11 cellular contexts compared by ENCODE assay signal in the genomic region with DNA sequence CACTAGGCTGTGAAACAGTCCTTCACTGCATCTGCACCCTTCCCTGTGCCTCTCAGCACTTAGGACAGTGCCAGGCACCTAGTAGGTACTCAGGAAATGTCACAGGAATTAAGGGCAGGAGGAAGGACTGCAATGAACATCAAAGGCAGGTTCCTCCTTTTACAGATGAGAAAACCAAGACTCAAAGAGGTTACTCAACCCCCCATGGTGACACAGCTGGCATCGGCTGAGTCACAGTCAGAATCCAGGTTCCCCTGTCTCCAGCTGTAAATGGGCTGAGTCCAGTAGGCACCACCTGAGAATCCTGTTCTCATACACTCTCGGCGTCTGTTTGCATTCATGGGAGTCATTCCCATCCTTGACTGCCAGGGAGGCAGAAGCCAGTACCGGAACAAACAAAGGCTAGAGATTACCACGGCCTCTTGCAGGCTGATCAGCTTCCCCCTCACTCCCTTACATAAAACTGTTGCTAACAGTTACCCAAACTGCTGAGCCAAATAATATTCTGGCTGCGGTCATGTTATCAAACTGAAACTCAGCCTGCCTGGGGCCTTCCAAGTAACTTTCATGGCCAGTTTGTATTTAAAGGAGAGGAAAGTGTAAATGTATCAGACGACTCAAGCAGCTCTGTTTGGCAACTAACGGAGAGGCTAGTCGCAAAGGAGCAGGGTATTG.
DNase-seq lines count a peak whose midpoint lies in the region; ATAC-seq, FAIRE-seq and TF ChIP-seq lines count a peak whose summit lies in the region.
"Had no signal": no experiment of that assay in that cellular context is flagged by ENCODE, and none has a peak within 500 bp of the region (broad histone marks: within the 10 kb centered on the region; RNA-seq: fewer than 3 reads in every experiment).

No MANE protein-coding gene starts in this region.

- peak overlapping the region; percentile 14 to 16 for H3K27ac ChIP-seq in coronary artery
- H3K27ac ChIP-seq in HepG2 (ENCODE audit: extremely low read length, insufficient read depth, low read length) = no peak overlapping the region
- peak overlapping the region in 2 of 4 donors; percentile 3 to 25 for H3K27ac ChIP-seq in tibial nerve
- H3K27ac ChIP-seq: neutrophil had no signal

- no peak for FAIRE-seq in HepG2 (lab: Jason Lieb, UNC)

- no peak for DNase-seq in Right ventricle myocardium inferior (ENCODE audit: missing footprints)
- DNase-seq in cardiac septum (ENCODE audit: low spot score) = no peak
- no peak for DNase-seq in coronary artery (ENCODE audit: low spot score)
- peak; percentile 46 for DNase-seq in HepG2 (ENCODE audit: low spot score)
- DNase-seq in tibial nerve (ENCODE audit: low spot score in 2 of 2) = no peak
- no peak for DNase-seq in mesenteric fat pad (ENCODE audit: low spot score)
- DNase-seq: activated naive CD4-positive, alpha-beta T cell treated with anti-CD3 and anti-CD28 coated beads, Interleukin-2, amount 10 ng/mL, durations not matched to agents 7 days and 5 days; NCI-H187 treated with DMSO at 0.1 percent for 48 hours had no signal

- H3K4me1 ChIP-seq in HepG2 (ENCODE audit: insufficient read depth, low read length) (peaks cover 9% of the 10 kb centered on the region; the same call in 1 of the 2 replicates), tibial nerve (peaks cover 0 to 13% (median 0%) of the 10 kb centered on the region in 4 donors)

- peak; percentile 90 for ATAC-seq in Right ventricle myocardium inferior
- peak; percentile 79 for ATAC-seq in HepG2
- no peak for ATAC-seq in HG02588 (IDR thresholded peaks at IDR 0.05; ENCODE audit: unreplicated experiment)
- no peak for ATAC-seq in HG02571 (IDR thresholded peaks at IDR 0.05; ENCODE audit: unreplicated experiment)

- H3K27me3 ChIP-seq in HepG2 (ENCODE audit: control insufficient read depth in 1 of 2, insufficient read depth in 2 of 2, low read length in 2 of 2) = no peaks in the 10 kb centered on the region
- no peaks in the 10 kb centered on the region for H3K27me3 ChIP-seq in tibial nerve
- H3K27me3 ChIP-seq: neutrophil had no signal

- no peaks in the 10 kb centered on the region for H3K79me2 ChIP-seq in HepG2 (ENCODE audit: insufficient read depth, low read length)

- BruUV-seq in HepG2 (replicated peaks; lab: Mats Ljungman, UMichigan) = no TSS peak

- TF ChIP-seq POLR2A in HepG2 (IDR thresholded peaks at IDR 0.05; ENCODE audit: insufficient read depth in 1 of 2, low read depth in 2 of 2, low read length in 2 of 2) = no peak
- TF ChIP-seq POLR2A in tibial nerve (IDR thresholded peaks at IDR 0.05) = no peak

- no peaks in the 10 kb centered on the region for H3K36me3 ChIP-seq in HepG2 (replicated peaks in 1 of 2; ENCODE audit: control insufficient read depth in 1 of 2, insufficient read depth in 2 of 2, low read length in 2 of 2)
- H3K36me3 ChIP-seq in tibial nerve = peaks cover 0 to 4% (median 0%) of the 10 kb centered on the region in 3 donors
- H3K36me3 ChIP-seq: neutrophil had no signal

- H3K9me3 ChIP-seq in HepG2 (ENCODE audit: low read length) (no peaks in the 10 kb centered on the region), tibial nerve (no peaks in the 10 kb centered on the region)
- H3K9me3 ChIP-seq: neutrophil had no signal

- CTCF ChIA-PET in HepG2 (lab: Yijun Ruan, JAX; ENCODE audit: low intra/inter-chr PET ratio, low total read pairs) = no interaction called here

- H3K4me2 ChIP-seq in HepG2 (ENCODE audit: low read depth, low read length) = no peak overlapping the region

- H3K4me3 ChIP-seq in coronary artery = peak overlapping the region; percentile 8
- H3K4me3 ChIP-seq in HepG2 (replicated peaks in 1 of 3; ENCODE audit: insufficient read depth in 1 of 3, low read depth in 2 of 3, low read length in 3 of 3) = no peak overlapping the region
- no peak overlapping the region for H3K4me3 ChIP-seq in tibial nerve

- intact Hi-C loops in Right ventricle myocardium inferior (cut with DNase I) (loop anchor here (10.0 kb wide), 1 partner anchor 220 kb away; no protein-coding TSS in a partner anchor), cardiac septum (cut with DNase I) (no loop called here), HepG2 (cut with micrococcal nuclease; ENCODE audit: unreplicated experiment) (no loop called here)

- POLR2A ChIA-PET in HepG2 (lab: Yijun Ruan, JAX) = no interaction called here

- TF ChIP-seq CTCF in coronary artery (IDR thresholded peaks at IDR 0.05) (no peak), HepG2 (CRISPR knock-in tag; IDR thresholded peaks at IDR 0.05) (no peak), tibial nerve (IDR thresholded peaks at IDR 0.05) (no peak)

- no peak for TF ChIP-seq RAD21 in HepG2 (CRISPR knock-in tag; IDR thresholded peaks at IDR 0.05)

- no peak overlapping the region for H3K9ac ChIP-seq in HepG2 (ENCODE audit: insufficient read depth, low read depth, low read length)

- no peak overlapping the region for H2AFZ ChIP-seq in HepG2 (ENCODE audit: low read length)

- no peaks in the 10 kb centered on the region for H4K20me1 ChIP-seq in HepG2 (ENCODE audit: insufficient read depth, low read length)

- in situ Hi-C loops in HepG2 (cut with HindIII; ENCODE audit: extremely low pct_ligation_motif_present, low pct_unique_long_range_greater_than_20kb) = no loop called here

- 53% methylated on average over 9 of the region's 9 CpGs for WGBS in HepG2 (ENCODE audit: low lambda C conversion rate)
- 45 to 46% methylated on average over 9 of the region's 9 CpGs for WGBS in tibial nerve, 2 donors

- TF ChIP-seq EP300 in HepG2 (IDR thresholded peaks at IDR 0.05; ENCODE audit: low read depth in 2 of 2, low read length in 2 of 2) (no peak), HepG2 (CRISPR knock-in tag; IDR thresholded peaks at IDR 0.05; ENCODE audit: borderline replicate concordance) (no peak), tibial nerve (IDR thresholded peaks at IDR 0.05) (no peak)

TF ChIP-seq in HepG2, 621 proteins besides CTCF, POLR2A, EP300 and RAD21 (continues in another document):
- TF ChIP-seq ZNF205 (CRISPR knock-in tag; IDR thresholded peaks at IDR 0.05) (no peak), ZNF761 (CRISPR knock-in tag; conservative IDR thresholded peaks at IDR 0.05) (no peak), FOXA3 (CRISPR knock-in tag; IDR thresholded peaks at IDR 0.05) (peak; percentile 26; the same call in 1 of the 2 replicates), ETV5 (CRISPR knock-in tag; IDR thresholded peaks at IDR 0.05; ENCODE audit: borderline replicate concordance) (peak; percentile 49; the same call in 1 of the 2 replicates), TBL1XR1 (IDR thresholded peaks at IDR 0.05; ENCODE audit: borderline replicate concordance, low read length, partially characterized antibody) (no peak), FOSL2 (CRISPR knock-in tag; IDR thresholded peaks at IDR 0.05) (peak; percentile 32; the same call in 1 of the 2 replicates)
- TF ChIP-seq, protein P1, sequence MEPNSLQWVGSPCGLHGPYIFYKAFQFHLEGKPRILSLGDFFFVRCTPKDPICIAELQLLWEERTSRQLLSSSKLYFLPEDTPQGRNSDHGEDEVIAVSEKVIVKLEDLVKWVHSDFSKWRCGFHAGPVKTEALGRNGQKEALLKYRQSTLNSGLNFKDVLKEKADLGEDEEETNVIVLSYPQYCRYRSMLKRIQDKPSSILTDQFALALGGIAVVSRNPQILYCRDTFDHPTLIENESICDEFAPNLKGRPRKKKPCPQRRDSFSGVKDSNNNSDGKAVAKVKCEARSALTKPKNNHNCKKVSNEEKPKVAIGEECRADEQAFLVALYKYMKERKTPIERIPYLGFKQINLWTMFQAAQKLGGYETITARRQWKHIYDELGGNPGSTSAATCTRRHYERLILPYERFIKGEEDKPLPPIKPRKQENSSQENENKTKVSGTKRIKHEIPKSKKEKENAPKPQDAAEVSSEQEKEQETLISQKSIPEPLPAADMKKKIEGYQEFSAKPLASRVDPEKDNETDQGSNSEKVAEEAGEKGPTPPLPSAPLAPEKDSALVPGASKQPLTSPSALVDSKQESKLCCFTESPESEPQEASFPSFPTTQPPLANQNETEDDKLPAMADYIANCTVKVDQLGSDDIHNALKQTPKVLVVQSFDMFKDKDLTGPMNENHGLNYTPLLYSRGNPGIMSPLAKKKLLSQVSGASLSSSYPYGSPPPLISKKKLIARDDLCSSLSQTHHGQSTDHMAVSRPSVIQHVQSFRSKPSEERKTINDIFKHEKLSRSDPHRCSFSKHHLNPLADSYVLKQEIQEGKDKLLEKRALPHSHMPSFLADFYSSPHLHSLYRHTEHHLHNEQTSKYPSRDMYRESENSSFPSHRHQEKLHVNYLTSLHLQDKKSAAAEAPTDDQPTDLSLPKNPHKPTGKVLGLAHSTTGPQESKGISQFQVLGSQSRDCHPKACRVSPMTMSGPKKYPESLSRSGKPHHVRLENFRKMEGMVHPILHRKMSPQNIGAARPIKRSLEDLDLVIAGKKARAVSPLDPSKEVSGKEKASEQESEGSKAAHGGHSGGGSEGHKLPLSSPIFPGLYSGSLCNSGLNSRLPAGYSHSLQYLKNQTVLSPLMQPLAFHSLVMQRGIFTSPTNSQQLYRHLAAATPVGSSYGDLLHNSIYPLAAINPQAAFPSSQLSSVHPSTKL (CRISPR knock-in tag; IDR thresholded peaks at IDR 0.05) = 0 out of 2 replicates have a peak, but pooled peaks have one; percentile 14
- TF ChIP-seq, protein P2, sequence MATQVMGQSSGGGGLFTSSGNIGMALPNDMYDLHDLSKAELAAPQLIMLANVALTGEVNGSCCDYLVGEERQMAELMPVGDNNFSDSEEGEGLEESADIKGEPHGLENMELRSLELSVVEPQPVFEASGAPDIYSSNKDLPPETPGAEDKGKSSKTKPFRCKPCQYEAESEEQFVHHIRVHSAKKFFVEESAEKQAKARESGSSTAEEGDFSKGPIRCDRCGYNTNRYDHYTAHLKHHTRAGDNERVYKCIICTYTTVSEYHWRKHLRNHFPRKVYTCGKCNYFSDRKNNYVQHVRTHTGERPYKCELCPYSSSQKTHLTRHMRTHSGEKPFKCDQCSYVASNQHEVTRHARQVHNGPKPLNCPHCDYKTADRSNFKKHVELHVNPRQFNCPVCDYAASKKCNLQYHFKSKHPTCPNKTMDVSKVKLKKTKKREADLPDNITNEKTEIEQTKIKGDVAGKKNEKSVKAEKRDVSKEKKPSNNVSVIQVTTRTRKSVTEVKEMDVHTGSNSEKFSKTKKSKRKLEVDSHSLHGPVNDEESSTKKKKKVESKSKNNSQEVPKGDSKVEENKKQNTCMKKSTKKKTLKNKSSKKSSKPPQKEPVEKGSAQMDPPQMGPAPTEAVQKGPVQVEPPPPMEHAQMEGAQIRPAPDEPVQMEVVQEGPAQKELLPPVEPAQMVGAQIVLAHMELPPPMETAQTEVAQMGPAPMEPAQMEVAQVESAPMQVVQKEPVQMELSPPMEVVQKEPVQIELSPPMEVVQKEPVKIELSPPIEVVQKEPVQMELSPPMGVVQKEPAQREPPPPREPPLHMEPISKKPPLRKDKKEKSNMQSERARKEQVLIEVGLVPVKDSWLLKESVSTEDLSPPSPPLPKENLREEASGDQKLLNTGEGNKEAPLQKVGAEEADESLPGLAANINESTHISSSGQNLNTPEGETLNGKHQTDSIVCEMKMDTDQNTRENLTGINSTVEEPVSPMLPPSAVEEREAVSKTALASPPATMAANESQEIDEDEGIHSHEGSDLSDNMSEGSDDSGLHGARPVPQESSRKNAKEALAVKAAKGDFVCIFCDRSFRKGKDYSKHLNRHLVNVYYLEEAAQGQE (IDR thresholded peaks at IDR 0.05; ENCODE audit: borderline replicate concordance in 1 of 2, low read depth in 1 of 2, low read length in 2 of 2) = peak in 1 of 2 experiments; percentile 70; a peak in 1 of 4 replicates

Comparison
In these comparisons a context has a peak if more than half of its experiments do, and no peak if none do; other contexts are left out.
1. ATAC-seq: peak in Right ventricle myocardium inferior (single experiment) and HepG2 (single experiment); none in HG02588 (single experiment) and HG02571 (single experiment).